16 cellular contexts compared by ENCODE assay signal in the genomic region with DNA sequence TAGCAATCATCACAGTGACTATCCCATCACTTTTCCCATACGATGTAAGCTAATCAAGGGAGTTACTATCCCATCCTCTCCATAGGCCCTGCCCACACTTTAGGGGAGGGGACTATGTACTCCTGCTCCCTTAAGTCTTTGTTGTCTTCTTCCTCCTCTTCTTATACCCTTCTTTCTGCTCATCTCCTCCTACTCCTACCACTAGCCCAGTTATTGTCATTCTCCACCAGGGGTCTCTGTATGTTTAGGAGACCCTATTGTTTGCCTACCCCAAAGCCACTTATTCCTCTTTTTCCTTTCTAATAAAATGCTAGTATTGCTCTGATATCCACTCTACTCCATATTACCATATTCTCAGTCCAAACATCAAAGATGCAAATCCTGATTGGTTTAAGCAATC. TPM values are rescaled to one million over a fixed set of nuclear protein-coding genes. Genes with fewer than 3 reads are reported as not detected.
DNase-seq lines count a peak whose midpoint lies in the region; ATAC-seq and TF ChIP-seq lines count a peak whose summit lies in the region.
"Had no signal": no experiment of that assay in that cellular context is flagged by ENCODE, and none has a peak within 500 bp of the region (broad histone marks: within the 10 kb centered on the region; RNA-seq: fewer than 3 reads in every experiment).

No MANE protein-coding gene starts in this region.

- BruUV-seq in HCT116 (replicated peaks; lab: Mats Ljungman, UMichigan), result no TSS peak

- no peaks in the 10 kb centered on the region for H3K9me3 Mint-ChIP-seq in T-helper 2 cell treated with Interferon-gamma antibody and Interleukin-4, amounts not matched to agents 5 μg/mL and 100 μg/mL, for 36 hours

- no peak overlapping the region for H3K9ac ChIP-seq in HCT116 (ENCODE audit: low read length)
- H3K9ac ChIP-seq: KMS-11 had no signal

- H3K27me3 ChIP-seq in HCT116 (ENCODE audit: insufficient read depth, low read length), result no peaks in the 10 kb centered on the region
- no peaks in the 10 kb centered on the region for H3K27me3 ChIP-seq in adrenal gland

- DNase-seq in AG10803 (ENCODE audit: low read depth) (no peak), HCT116 (ENCODE audit: low read depth, low spot score) (no peak), SK-N-DZ (ENCODE audit: low spot score) (peak; percentile 2), fibroblast of villous mesenchyme (ENCODE audit: low read depth) (no peak), adrenal gland (no peak)
- no peak for DNase-seq in T-helper 2 cell treated with Interferon-gamma antibody and Interleukin-4, amounts not matched to agents 5 μg/mL and 100 μg/mL, for 36 hours (ENCODE audit: low spot score)
- DNase-seq: activated CD8-positive, alpha-beta memory T cell treated with anti-CD3 and anti-CD28 coated beads, Interleukin-2, amount 50 U/mL, for 48 hours; CD4-positive, CD25-positive, alpha-beta regulatory T cell; effector CD4-positive, alpha-beta T cell; GF-D8; NCI-H226; small intestine had no signal

- no peaks in the 10 kb centered on the region for H3K4me1 ChIP-seq in HCT116 (ENCODE audit: control insufficient read depth in 1 of 2, insufficient read depth in 2 of 2, low read length in 2 of 2)
- no peaks in the 10 kb centered on the region for H3K4me1 ChIP-seq in adrenal gland (replicated peaks in 1 of 2)

- RAD21 ChIA-PET in HCT116 (lab: Charles Lee; ENCODE audit: low non-redundant PET in 1 of 2, low total read pairs in 2 of 2, uncharacterized antibody in 2 of 2, unreplicated experiment in 2 of 2), result no interaction called here

- 87 to 97% (median 89%) methylated on average over 1 of the region's 1 CpG for WGBS in adrenal gland, 4 donors

- H3K4me1 Mint-ChIP-seq in T-helper 2 cell treated with Interferon-gamma antibody and Interleukin-4, amounts not matched to agents 5 μg/mL and 100 μg/mL, for 36 hours (ENCODE audit: low read depth), result no peaks in the 10 kb centered on the region
- H3K4me1 Mint-ChIP-seq: CD4-positive, CD25-positive, alpha-beta regulatory T cell had no signal

- intact Hi-C loops in HCT116 (cut with micrococcal nuclease) (no loop called here), adrenal gland (cut with DNase I) (loop anchor here in 1 of 2 donors (2.0 kb wide), 1 partner anchor 23 kb away; no protein-coding TSS in a partner anchor)

- peak; percentile 26; the same call in 1 of the 2 replicates for TF ChIP-seq RAD21 in HCT116 (IDR thresholded peaks at IDR 0.05; ENCODE audit: low read depth)

- TF ChIP-seq CTCF in AG10803 (conservative IDR thresholded peaks at IDR 0.05; ENCODE audit: low read length), result peak; percentile 22; the same call in 1 of the 2 replicates
- peak in 1 of 3 experiments; percentile 25; a peak in 1 of 6 replicates for TF ChIP-seq CTCF in HCT116 (IDR thresholded peaks at IDR 0.05 in 2 of 3, conservative IDR thresholded peaks at IDR 0.05 in 1 of 3; ENCODE audit: borderline replicate concordance in 1 of 3, insufficient read depth in 1 of 3, low read depth in 2 of 3, low read length in 2 of 3)
- TF ChIP-seq CTCF in fibroblast of villous mesenchyme (IDR thresholded peaks at IDR 0.05; ENCODE audit: insufficient read depth, low read depth, low read length), result peak; percentile 37
- no peak for TF ChIP-seq CTCF in adrenal gland (IDR thresholded peaks at IDR 0.05)

- H3K9me3 ChIP-seq in HCT116 (ENCODE audit: control insufficient read depth in 1 of 2, insufficient read depth in 1 of 2, low read depth in 1 of 2, low read length in 2 of 2), result no peaks in the 10 kb centered on the region
- H3K9me3 ChIP-seq in adrenal gland (replicated peaks in 1 of 3), result no peaks in the 10 kb centered on the region

- H2AFZ ChIP-seq in HCT116 (ENCODE audit: low read depth, low read length, poor library complexity, severe bottlenecking), result no peak overlapping the region

- no peaks in the 10 kb centered on the region for H3K36me3 Mint-ChIP-seq in T-helper 2 cell treated with Interferon-gamma antibody and Interleukin-4, amounts not matched to agents 5 μg/mL and 100 μg/mL, for 36 hours (ENCODE audit: low read depth)
- H3K36me3 Mint-ChIP-seq: CD4-positive, CD25-positive, alpha-beta regulatory T cell had no signal

- POLR2A ChIA-PET in HCT116 (lab: Charles Lee), result no interaction called here

- no peaks in the 10 kb centered on the region for H3K27me3 Mint-ChIP-seq in T-helper 2 cell treated with Interferon-gamma antibody and Interleukin-4, amounts not matched to agents 5 μg/mL and 100 μg/mL, for 36 hours (ENCODE audit: low read depth)

- TF ChIP-seq POLR2A in HCT116 (IDR thresholded peaks at IDR 0.05; ENCODE audit: borderline replicate concordance, extremely low read depth, insufficient read depth, insufficient read length) (no peak), adrenal gland (IDR thresholded peaks at IDR 0.05) (no peak)

- H3K36me3 ChIP-seq in HCT116 (ENCODE audit: control insufficient read depth in 1 of 2, insufficient read depth in 2 of 2, low read length in 2 of 2) (no peaks in the 10 kb centered on the region), adrenal gland (replicated peaks in 1 of 2) (no peaks in the 10 kb centered on the region)

- no peaks in the 10 kb centered on the region for H4K20me1 ChIP-seq in HCT116 (ENCODE audit: insufficient read depth)

- ATAC-seq in HCT116 (no peak), GM19035 (IDR thresholded peaks at IDR 0.05; ENCODE audit: unreplicated experiment) (no peak), HG03432 (IDR thresholded peaks at IDR 0.05; ENCODE audit: unreplicated experiment) (no peak)
- ATAC-seq: left lobe of liver had no signal

- no peak overlapping the region for H3K4me2 ChIP-seq in HCT116 (ENCODE audit: low read length)
- H3K4me2 ChIP-seq: KMS-11 had no signal

- CTCF ChIA-PET in HCT116 (lab: Charles Lee), result no interaction called here

- H3K27ac Mint-ChIP-seq in T-helper 2 cell treated with Interferon-gamma antibody and Interleukin-4, amounts not matched to agents 5 μg/mL and 100 μg/mL, for 36 hours, result no peak overlapping the region
- H3K27ac Mint-ChIP-seq: CD4-positive, CD25-positive, alpha-beta regulatory T cell had no signal

- H3K4me3 Mint-ChIP-seq in T-helper 2 cell treated with Interferon-gamma antibody and Interleukin-4, amounts not matched to agents 5 μg/mL and 100 μg/mL, for 36 hours, result no peak overlapping the region
- H3K4me3 Mint-ChIP-seq: CD4-positive, CD25-positive, alpha-beta regulatory T cell had no signal

- no peaks in the 10 kb centered on the region for H3K79me2 ChIP-seq in HCT116 (ENCODE audit: insufficient read depth, low read length)

- no peak overlapping the region for H3K4me3 ChIP-seq in AG10803 (ENCODE audit: low read length)
- no peak overlapping the region for H3K4me3 ChIP-seq in HCT116 (replicated peaks in 1 of 2; ENCODE audit: low read depth in 1 of 2, low read length in 2 of 2)
- H3K4me3 ChIP-seq in fibroblast of villous mesenchyme (ENCODE audit: low read depth, low read length), result no peak overlapping the region
- no peak overlapping the region for H3K4me3 ChIP-seq in adrenal gland

- H3K27ac ChIP-seq in HCT116 (ENCODE audit: low read depth, low read length), result no peak overlapping the region
- H3K27ac ChIP-seq in adrenal gland, result no peak overlapping the region
- H3K27ac ChIP-seq: KMS-11 had no signal

- no peaks in the 10 kb centered on the region for H3K9me2 ChIP-seq in HCT116 (ENCODE audit: insufficient read depth)

TF ChIP-seq in HCT116, 20 proteins besides CTCF, POLR2A, EP300 and RAD21:
- TF ChIP-seq YY1 (IDR thresholded peaks at IDR 0.05; ENCODE audit: extremely low read depth, insufficient replicate concordance, low read depth, low read length) (no peak), CBX3 (IDR thresholded peaks at IDR 0.05; ENCODE audit: low read depth) (no peak), SP1 (IDR thresholded peaks at IDR 0.05; ENCODE audit: low read depth) (no peak), EZH2phosphoT487 (IDR thresholded peaks at IDR 0.05; ENCODE audit: borderline replicate concordance) (no peak), EGR1 (IDR thresholded peaks at IDR 0.05; ENCODE audit: low read depth) (no peak), FOSL1 (IDR thresholded peaks at IDR 0.05; ENCODE audit: low read depth) (no peak), CEBPB (IDR thresholded peaks at IDR 0.05; ENCODE audit: low read depth) (no peak)
- TF ChIP-seq, protein P1, sequence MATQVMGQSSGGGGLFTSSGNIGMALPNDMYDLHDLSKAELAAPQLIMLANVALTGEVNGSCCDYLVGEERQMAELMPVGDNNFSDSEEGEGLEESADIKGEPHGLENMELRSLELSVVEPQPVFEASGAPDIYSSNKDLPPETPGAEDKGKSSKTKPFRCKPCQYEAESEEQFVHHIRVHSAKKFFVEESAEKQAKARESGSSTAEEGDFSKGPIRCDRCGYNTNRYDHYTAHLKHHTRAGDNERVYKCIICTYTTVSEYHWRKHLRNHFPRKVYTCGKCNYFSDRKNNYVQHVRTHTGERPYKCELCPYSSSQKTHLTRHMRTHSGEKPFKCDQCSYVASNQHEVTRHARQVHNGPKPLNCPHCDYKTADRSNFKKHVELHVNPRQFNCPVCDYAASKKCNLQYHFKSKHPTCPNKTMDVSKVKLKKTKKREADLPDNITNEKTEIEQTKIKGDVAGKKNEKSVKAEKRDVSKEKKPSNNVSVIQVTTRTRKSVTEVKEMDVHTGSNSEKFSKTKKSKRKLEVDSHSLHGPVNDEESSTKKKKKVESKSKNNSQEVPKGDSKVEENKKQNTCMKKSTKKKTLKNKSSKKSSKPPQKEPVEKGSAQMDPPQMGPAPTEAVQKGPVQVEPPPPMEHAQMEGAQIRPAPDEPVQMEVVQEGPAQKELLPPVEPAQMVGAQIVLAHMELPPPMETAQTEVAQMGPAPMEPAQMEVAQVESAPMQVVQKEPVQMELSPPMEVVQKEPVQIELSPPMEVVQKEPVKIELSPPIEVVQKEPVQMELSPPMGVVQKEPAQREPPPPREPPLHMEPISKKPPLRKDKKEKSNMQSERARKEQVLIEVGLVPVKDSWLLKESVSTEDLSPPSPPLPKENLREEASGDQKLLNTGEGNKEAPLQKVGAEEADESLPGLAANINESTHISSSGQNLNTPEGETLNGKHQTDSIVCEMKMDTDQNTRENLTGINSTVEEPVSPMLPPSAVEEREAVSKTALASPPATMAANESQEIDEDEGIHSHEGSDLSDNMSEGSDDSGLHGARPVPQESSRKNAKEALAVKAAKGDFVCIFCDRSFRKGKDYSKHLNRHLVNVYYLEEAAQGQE (IDR thresholded peaks at IDR 0.05; ENCODE audit: low read depth), result no peak
- TF ChIP-seq, protein P2, sequence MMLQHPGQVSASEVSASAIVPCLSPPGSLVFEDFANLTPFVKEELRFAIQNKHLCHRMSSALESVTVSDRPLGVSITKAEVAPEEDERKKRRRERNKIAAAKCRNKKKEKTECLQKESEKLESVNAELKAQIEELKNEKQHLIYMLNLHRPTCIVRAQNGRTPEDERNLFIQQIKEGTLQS (IDR thresholded peaks at IDR 0.05), result no peak

RNA-seq across cellular contexts. Expression of a gene that starts 27.8 kb away (rescaled TPM):
- not detected for total RNA-seq in HCT116 (2021; ENCODE audit: unreplicated experiment)
- polyA plus RNA-seq in HCT116 (2012), result not detected in 2 replicates
- polyA plus RNA-seq in SK-N-DZ (2014; cell fraction: cytosol; rRNA removed), result 43.3 and 45.0 TPM in 2 replicates
- 46.1 and 53.3 TPM in 2 replicates for polyA plus RNA-seq in SK-N-DZ (2014; cell fraction: nucleus; rRNA removed)
- 0.32 and 0.43 TPM in 2 replicates for total RNA-seq in fibroblast of villous mesenchyme
- total RNA-seq in adrenal gland, result 10 to 100 TPM in 1 of 8 donors, 1 to 10 TPM in 7; 2.2 to 12.0 (median 3.0) TPM
- 1 to 10 TPM; 1.3 to 5.3 (median 3.3) TPM for polyA plus RNA-seq in adrenal gland

Comparison
In these comparisons a context has a peak if more than half of its experiments do, and no peak if none do; other contexts are left out.
1. CTCF ChIP-seq: peak in AG10803 (single experiment) and fibroblast of villous mesenchyme (single experiment); none in adrenal gland (0 of 6).